In the genomic region with DNA sequence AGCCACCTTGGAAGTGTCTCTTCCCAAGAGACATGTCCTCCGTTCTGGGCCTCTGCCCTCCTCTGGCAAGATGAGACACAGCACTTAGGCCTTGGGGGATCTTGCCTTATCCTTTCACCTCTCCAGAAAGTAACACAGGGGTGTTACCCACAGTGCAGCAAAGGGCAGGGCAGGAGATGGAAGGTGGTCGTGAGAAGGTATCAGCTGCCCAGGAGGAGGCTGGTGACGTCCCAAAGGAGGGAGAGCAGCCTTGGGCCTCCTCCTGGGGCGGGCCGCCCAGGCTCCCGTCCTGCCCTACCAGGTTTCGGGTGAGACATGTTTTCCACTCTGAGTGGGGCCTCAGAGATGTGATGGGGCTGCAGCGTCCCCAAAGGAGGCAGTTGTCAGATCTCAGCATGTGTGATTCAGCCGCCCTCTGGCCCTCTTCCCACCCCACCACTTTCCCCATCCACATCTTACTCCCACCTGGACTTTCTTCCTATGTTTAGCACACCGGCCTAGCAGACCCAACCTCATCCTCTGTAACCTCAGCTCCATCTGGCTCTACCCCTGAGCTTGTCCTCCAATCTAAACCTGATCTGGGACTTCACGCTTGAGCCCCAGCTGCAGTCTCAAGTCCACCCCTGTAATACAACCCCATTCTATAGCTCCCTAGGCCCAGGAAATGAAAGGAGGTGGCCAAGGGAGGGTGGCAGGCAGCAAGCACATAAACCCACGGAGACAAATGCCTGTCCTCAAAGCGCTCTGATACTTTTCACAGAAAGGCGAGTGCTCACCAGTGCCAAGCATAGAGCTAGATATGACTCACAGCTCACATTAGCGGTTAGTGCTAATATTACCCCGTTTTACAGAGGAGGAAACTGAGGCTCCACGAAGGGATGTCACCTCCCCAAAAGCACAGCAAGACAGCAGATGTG, we compare ENCODE assay signal across 9 cellular contexts. TPM values are rescaled to one million over a fixed set of nuclear protein-coding genes. Genes with fewer than 3 reads are reported as not detected.
A peak's percentile ranks its signal among the peaks of the same experiment; 100 is the strongest.
DNase-seq lines count a peak whose midpoint lies in the region; ATAC-seq, FAIRE-seq and TF ChIP-seq lines count a peak whose summit lies in the region.
"Had no signal": no experiment of that assay in that cellular context is flagged by ENCODE, and none has a peak within 500 bp of the region (broad histone marks: within the 10 kb centered on the region; RNA-seq: fewer than 3 reads in every experiment).

No MANE protein-coding gene starts in this region.

- ATAC-seq in GM18867 (IDR thresholded peaks at IDR 0.05; ENCODE audit: unreplicated experiment), result peak; percentile 49
- peak; percentile 51 for ATAC-seq in activated B cell treated with CpG ODN at 0.5 μM for 24 hours (ENCODE audit: low read depth)
- no peak for ATAC-seq in GM19452 (IDR thresholded peaks at IDR 0.05; ENCODE audit: unreplicated experiment)

- intact Hi-C loops in activated B cell treated with CpG ODN at 0.5 μM for 24 hours (cut with micrococcal nuclease), result loop anchor here (1.0 kb wide), 1 partner anchor 9 kb away; no protein-coding TSS in a partner anchor

- H3K27me3 ChIP-seq in brain microvascular endothelial cell (replicated peaks), result no peaks in the 10 kb centered on the region

- DNase-seq in activated B cell treated with CpG ODN at 0.5 μM for 24 hours (peak; percentile 57), brain microvascular endothelial cell (no peak), iPS-NIHi7 (ENCODE audit: extremely low spot score) (no peak), H54 (ENCODE audit: insufficient read length, low spot score) (no peak), NCI-H2107 (lab: John Stamatoyannopoulos, UW) (no peak)
- peak; percentile 47 for DNase-seq in stimulated activated CD8-positive, alpha-beta memory T cell treated with anti-CD3 and anti-CD28 coated beads, Interleukin-12 subunit alpha, Interleukin-12 subunit beta, amount 100 ng/mL, for 4 hours (ENCODE audit: low read depth)

- H3K27me3 Mint-ChIP-seq in activated B cell treated with CpG ODN at 0.5 μM for 24 hours, result no peaks in the 10 kb centered on the region

- peaks cover 90% of the 10 kb centered on the region for H3K36me3 Mint-ChIP-seq in activated B cell treated with CpG ODN at 0.5 μM for 24 hours (ENCODE audit: low read depth)

- POLR2A ChIA-PET in activated B cell treated with CpG ODN at 0.5 μM for 24 hours (lab: Charles Lee), result interaction anchor here (0.6 to 24.6 kb wide), 12 partner anchors 4 to 301 kb away, joined by 3 to 1230 read pairs (median 4); a partner anchor contains a TSS

- H3K9me3 Mint-ChIP-seq in activated B cell treated with CpG ODN at 0.5 μM for 24 hours, result no peaks in the 10 kb centered on the region

- H3K4me3 ChIP-seq in brain microvascular endothelial cell (ENCODE audit: low read depth, low read length), result no peak overlapping the region

- in situ Hi-C loops in brain microvascular endothelial cell (cut with HindIII; ENCODE audit: low pct_ligation_motif_present, low sequenced_read_pairs), result no loop called here

- TF ChIP-seq CTCF in activated B cell treated with CpG ODN at 0.5 μM for 24 hours (IDR thresholded peaks at IDR 0.05) (no peak), brain microvascular endothelial cell (IDR thresholded peaks at IDR 0.05; ENCODE audit: low read depth, low read length, missing control alignments) (peak; percentile 32)

- CTCF ChIA-PET in activated B cell treated with CpG ODN at 0.5 μM for 24 hours (lab: Charles Lee), result interaction anchor here (4.7 to 22.2 kb wide), 2 partner anchors 10 kb away, joined by 41 to 426 read pairs; a partner anchor contains a TSS

- peak overlapping the region; percentile 96 for H3K27ac Mint-ChIP-seq in activated B cell treated with CpG ODN at 0.5 μM for 24 hours

- no peak for TF ChIP-seq POLR2A in H54 (IDR thresholded peaks at IDR 0.05; ENCODE audit: low read depth, low read length)

- no peak for FAIRE-seq in H54 (lab: Jason Lieb, UNC)

- no peaks in the 10 kb centered on the region for H3K36me3 ChIP-seq in brain microvascular endothelial cell (replicated peaks)

- peaks cover 97% of the 10 kb centered on the region for H3K4me1 Mint-ChIP-seq in activated B cell treated with CpG ODN at 0.5 μM for 24 hours

- H3K27ac ChIP-seq in brain microvascular endothelial cell, result no peak overlapping the region
- H3K27ac ChIP-seq: parathyroid adenoma had no signal

- peak overlapping the region; percentile 80 for H3K4me3 Mint-ChIP-seq in activated B cell treated with CpG ODN at 0.5 μM for 24 hours

RNA-seq across cellular contexts. Expression of a gene that starts 9.3 kb away (rescaled TPM):
- 508 and 577 TPM in 2 replicates for total RNA-seq in activated B cell treated with CpG ODN at 0.5 μM for 24 hours

RNA-seq across cellular contexts. Expression of a gene that starts 47.0 kb away (rescaled TPM):
- total RNA-seq in activated B cell treated with CpG ODN at 0.5 μM for 24 hours, result 27.7 and 29.6 TPM in 2 replicates

RNA-seq across cellular contexts. Expression of a gene that starts 52.9 kb away (rescaled TPM):
- total RNA-seq in activated B cell treated with CpG ODN at 0.5 μM for 24 hours, result 0.09 and 0.15 TPM in 2 replicates

Comparison
In these comparisons a context has a peak if more than half of its experiments do, and no peak if none do; other contexts are left out.
1. DNase-seq: peak in activated B cell treated with CpG ODN at 0.5 μM for 24 hours (single experiment) and stimulated activated CD8-positive, alpha-beta memory T cell treated with anti-CD3 and anti-CD28 coated beads, Interleukin-12 subunit alpha, Interleukin-12 subunit beta, amount 100 ng/mL, for 4 hours (single experiment); none in brain microvascular endothelial cell (single experiment), iPS-NIHi7 (single experiment), H54 (single experiment) and NCI-H2107 (single experiment).